8 cellular contexts compared by ENCODE assay signal in genomic region chr17:7573324-7574080, GRCh38. TPM values are rescaled to one million over a fixed set of nuclear protein-coding genes. Genes with fewer than 3 reads are reported as not detected.
DNase-seq lines count a peak whose midpoint lies in the region; ATAC-seq, FAIRE-seq and TF ChIP-seq lines count a peak whose summit lies in the region.

No MANE protein-coding gene starts in this region.

- FAIRE-seq in GM12892 (lab: Jason Lieb, UNC) (peak; percentile 98), frontal cortex (lab: Jason Lieb, UNC) (no peak)

- H3K27me3 ChIP-seq in Karpas-422 (ENCODE audit: low read length): no peaks in the 10 kb centered on the region
- no peaks in the 10 kb centered on the region for H3K27me3 ChIP-seq in SJSA1 (replicated peaks)
- no peaks in the 10 kb centered on the region for H3K27me3 ChIP-seq in neuronal stem cell (ENCODE audit: control insufficient read depth in 3 of 3, insufficient read depth in 3 of 3, low read depth in 1 of 3, low read length in 3 of 3)
- no peaks in the 10 kb centered on the region for H3K27me3 ChIP-seq in stomach smooth muscle (ENCODE audit: control insufficient read depth in 1 of 2, insufficient read depth in 2 of 2, low read length in 2 of 2)

- H2AFZ ChIP-seq in Karpas-422 (ENCODE audit: low read length): no peak overlapping the region
- no peak overlapping the region for H2AFZ ChIP-seq in neuronal stem cell (ENCODE audit: low read length)

- H3K9me3 ChIP-seq in Karpas-422 (ENCODE audit: low read length): no peaks in the 10 kb centered on the region
- H3K9me3 ChIP-seq in SJSA1 (replicated peaks): no peaks in the 10 kb centered on the region
- peaks cover 0 to 3% of the 10 kb centered on the region in 2 donors for H3K9me3 ChIP-seq in neuronal stem cell (replicated peaks in 1 of 2; ENCODE audit: control insufficient read depth in 2 of 2, insufficient read depth in 1 of 2, low read depth in 1 of 2, low read length in 2 of 2)
- no peaks in the 10 kb centered on the region for H3K9me3 ChIP-seq in stomach smooth muscle (ENCODE audit: control insufficient read depth in 2 of 2, low read length in 2 of 2)

- peak overlapping the region; percentile 99 for H2AK5ac ChIP-seq in neuronal stem cell (ENCODE audit: low read depth, low read length)

- H3K27ac ChIP-seq in Karpas-422 (ENCODE audit: low read length): peak overlapping the region; percentile 91
- peak overlapping the region; percentile 83 for H3K27ac ChIP-seq in SJSA1
- H3K27ac ChIP-seq in neuronal stem cell (replicated peaks; ENCODE audit: low read length): peak overlapping the region; percentile 73
- H3K27ac ChIP-seq in stomach smooth muscle (ENCODE audit: low read length): peak overlapping the region; percentile 98

- no peak overlapping the region for H4K8ac ChIP-seq in neuronal stem cell (ENCODE audit: low read depth, low read length)

- H2BK5ac ChIP-seq in neuronal stem cell (ENCODE audit: low read length): peak overlapping the region; percentile 70

- H3K4me1 ChIP-seq in Karpas-422 (ENCODE audit: low read length) (peaks cover 52% of the 10 kb centered on the region), SJSA1 (replicated peaks) (peaks cover 18% of the 10 kb centered on the region), neuronal stem cell (ENCODE audit: control insufficient read depth in 2 of 2, insufficient read depth in 1 of 2, low read depth in 1 of 2, low read length in 2 of 2) (peaks cover 14% of the 10 kb centered on the region in 2 donors), stomach smooth muscle (ENCODE audit: control insufficient read depth, insufficient read depth, low read length) (peaks cover 28% of the 10 kb centered on the region)

- peak overlapping the region; percentile 96 for H3K4me3 ChIP-seq in Karpas-422 (ENCODE audit: low read length)
- peak overlapping the region; percentile 75 for H3K4me3 ChIP-seq in SJSA1
- peak overlapping the region; percentile 98 to 100 for H3K4me3 ChIP-seq in neuronal stem cell (ENCODE audit: low read length in 2 of 2)
- H3K4me3 ChIP-seq in stomach smooth muscle (ENCODE audit: low read length in 2 of 2): peak overlapping the region; percentile 91 to 96

- H4K20me1 ChIP-seq in Karpas-422 (ENCODE audit: insufficient read depth, low read depth, low read length): peaks cover 45% of the 10 kb centered on the region

- H2BK15ac ChIP-seq in neuronal stem cell (ENCODE audit: low read length): no peak overlapping the region

- peak overlapping the region; percentile 98 for H3K18ac ChIP-seq in neuronal stem cell (ENCODE audit: low read length)

- WGBS in neuronal stem cell (ENCODE audit: extremely low coverage in 2 of 2, insufficient read length in 2 of 2, insufficient replicate concordance in 1 of 2), 2 donors: no CpG with 5 or more reads among the region's 71 CpGs

- H3K79me2 ChIP-seq in Karpas-422 (ENCODE audit: low read length): peaks cover 38% of the 10 kb centered on the region

- peak; percentile 76 for TF ChIP-seq POLR2A in GM12892 (IDR thresholded peaks at IDR 0.05; ENCODE audit: low read depth, low read length)

- ATAC-seq in HG02884 (IDR thresholded peaks at IDR 0.05; ENCODE audit: unreplicated experiment): no peak

- peak overlapping the region; percentile 18 for H2BK12ac ChIP-seq in neuronal stem cell (ENCODE audit: low read length)

- H3K9me2 ChIP-seq in Karpas-422 (replicated peaks; ENCODE audit: insufficient read depth, low read length): no peaks in the 10 kb centered on the region

- peak overlapping the region; percentile 53 for H2BK120ac ChIP-seq in neuronal stem cell (ENCODE audit: low read depth, low read length)

- H3K4ac ChIP-seq in neuronal stem cell (ENCODE audit: low read length): peak overlapping the region; percentile 90

- H3K36me3 ChIP-seq in Karpas-422 (ENCODE audit: insufficient read depth, low read length): peaks cover 61% of the 10 kb centered on the region
- H3K36me3 ChIP-seq in SJSA1: peaks cover 87% of the 10 kb centered on the region
- peaks cover 61 to 77% of the 10 kb centered on the region in 2 donors for H3K36me3 ChIP-seq in neuronal stem cell (replicated peaks in 1 of 2; ENCODE audit: control insufficient read depth in 2 of 2, insufficient read depth in 2 of 2, low read length in 2 of 2)
- peaks cover 59 to 64% of the 10 kb centered on the region in 2 donors for H3K36me3 ChIP-seq in stomach smooth muscle (ENCODE audit: control insufficient read depth in 2 of 2, insufficient read depth in 2 of 2, low read length in 2 of 2)

- H3K4me2 ChIP-seq in Karpas-422 (ENCODE audit: low read depth, low read length, poor library complexity, severe bottlenecking) (peak overlapping the region; percentile 81), neuronal stem cell (ENCODE audit: insufficient read depth, low read length, poor library complexity, severe bottlenecking) (peak overlapping the region; percentile 67)

- DNase-seq in GM12892 (ENCODE audit: insufficient read length): peak; percentile 91
- peak; percentile 92 for DNase-seq in Karpas-422
- DNase-seq in SJSA1 (ENCODE audit: low read depth in 1 of 2, low spot score in 2 of 2): peak; percentile 73 to 91
- peak; percentile 72 to 90 (median 82) for DNase-seq in activated naive CD4-positive, alpha-beta T cell (lab: John Stamatoyannopoulos, UW)
- DNase-seq in frontal cortex (ENCODE audit: low spot score in 2 of 2): peak; percentile 93 to 94
- peak; percentile 84 for DNase-seq in neuronal stem cell (ENCODE audit: low spot score)

- H3K14ac ChIP-seq in neuronal stem cell (ENCODE audit: low read length): peak overlapping the region; percentile 91

- H4K91ac ChIP-seq in neuronal stem cell (ENCODE audit: low read depth, low read length, poor library complexity): peak overlapping the region; percentile 94

- H3K23ac ChIP-seq in neuronal stem cell (ENCODE audit: low read depth, low read length, poor library complexity): peak overlapping the region; percentile 95

- peaks cover 14% of the 10 kb centered on the region for H3K79me1 ChIP-seq in neuronal stem cell (ENCODE audit: low read depth, low read length)

- peak overlapping the region; percentile 99 for H3K9ac ChIP-seq in Karpas-422 (ENCODE audit: low read length)
- H3K9ac ChIP-seq in neuronal stem cell (ENCODE audit: low read depth, low read length, poor library complexity): peak overlapping the region; percentile 100
- peak overlapping the region; percentile 95 to 100 for H3K9ac ChIP-seq in stomach smooth muscle (ENCODE audit: low read length in 2 of 2)

RNA-seq across cellular contexts. Expression of gene CD68, which starts 5.9 kb away (rescaled TPM):
- polyA plus RNA-seq in GM12892 (2012; ENCODE audit: missing spikeins): 7.4 TPM
- 3.8 and 6.0 TPM in 2 replicates for total RNA-seq in Karpas-422 (2014; rRNA removed; shearing (Covaris generic); ENCODE audit: low replicate concordance)
- total RNA-seq in SJSA1 (2014; rRNA removed; shearing (Covaris generic)): 0.31 and 5.2 TPM in 2 replicates
- total RNA-seq in frontal cortex: 1.2 TPM
- polyA plus RNA-seq in neuronal stem cell (2013, experiment 1 of 2): 0.13 TPM
- 0.15 TPM for polyA plus RNA-seq in neuronal stem cell (2013, experiment 2 of 2)

RNA-seq across cellular contexts. Expression of gene MPDU1, which starts 10.2 kb away (rescaled TPM):
- 46.7 TPM for polyA plus RNA-seq in GM12892 (2012; ENCODE audit: missing spikeins)
- 25.4 and 27.0 TPM in 2 replicates for total RNA-seq in Karpas-422 (2014; rRNA removed; shearing (Covaris generic); ENCODE audit: low replicate concordance)
- 166 and 213 TPM in 2 replicates for total RNA-seq in SJSA1 (2014; rRNA removed; shearing (Covaris generic))
- total RNA-seq in frontal cortex: 35.1 TPM
- polyA plus RNA-seq in neuronal stem cell (2013, experiment 1 of 2): 99.7 TPM
- 99.4 TPM for polyA plus RNA-seq in neuronal stem cell (2013, experiment 2 of 2)

RNA-seq across cellular contexts. Expression of gene SENP3, which starts 11.8 kb away (rescaled TPM):
- 50.6 TPM for polyA plus RNA-seq in GM12892 (2012; ENCODE audit: missing spikeins)
- 62.8 and 96.1 TPM in 2 replicates for total RNA-seq in Karpas-422 (2014; rRNA removed; shearing (Covaris generic); ENCODE audit: low replicate concordance)
- total RNA-seq in SJSA1 (2014; rRNA removed; shearing (Covaris generic)): 74.9 and 101 TPM in 2 replicates
- 102 TPM for total RNA-seq in frontal cortex
- 34.1 TPM for polyA plus RNA-seq in neuronal stem cell (2013, experiment 1 of 2)
- polyA plus RNA-seq in neuronal stem cell (2013, experiment 2 of 2): 35.5 TPM

RNA-seq across cellular contexts. Expression of gene TNFSF13, which starts 15.0 kb away (rescaled TPM):
- 4.5 TPM for polyA plus RNA-seq in GM12892 (2012; ENCODE audit: missing spikeins)
- 0.90 and 4.0 TPM in 2 replicates for total RNA-seq in Karpas-422 (2014; rRNA removed; shearing (Covaris generic); ENCODE audit: low replicate concordance)
- total RNA-seq in SJSA1 (2014; rRNA removed; shearing (Covaris generic)): 0.56 and 1.3 TPM in 2 replicates
- total RNA-seq in frontal cortex: 1.2 TPM
- polyA plus RNA-seq in neuronal stem cell (2013, experiment 1 of 2): 0.63 TPM
- polyA plus RNA-seq in neuronal stem cell (2013, experiment 2 of 2): 0.62 TPM

RNA-seq across cellular contexts. Expression of gene SOX15, which starts 16.4 kb away (rescaled TPM):
- polyA plus RNA-seq in GM12892 (2012; ENCODE audit: missing spikeins): 0.66 TPM
- 1.2 and 1.6 TPM in 2 replicates for total RNA-seq in Karpas-422 (2014; rRNA removed; shearing (Covaris generic); ENCODE audit: low replicate concordance)
- total RNA-seq in SJSA1 (2014; rRNA removed; shearing (Covaris generic)): not detected in 2 replicates
- total RNA-seq in frontal cortex: 1.2 TPM
- 10.1 TPM for polyA plus RNA-seq in neuronal stem cell (2013, experiment 1 of 2)
- polyA plus RNA-seq in neuronal stem cell (2013, experiment 2 of 2): 9.9 TPM
